In genomic region chr5:120463026-120463770, GRCh38 we compare ENCODE assay signal across 11 cellular contexts. TPM values are rescaled to one million over a fixed set of nuclear protein-coding genes. Genes with fewer than 3 reads are reported as not detected.
A peak's percentile ranks its signal among the peaks of the same experiment; 100 is the strongest.
DNase-seq lines count a peak whose midpoint lies in the region; ATAC-seq and TF ChIP-seq lines count a peak whose summit lies in the region.
"Had no signal": no experiment of that assay in that cellular context is flagged by ENCODE, and none has a peak within 500 bp of the region (broad histone marks: within the 10 kb centered on the region; RNA-seq: fewer than 3 reads in every experiment).

No MANE protein-coding gene starts in this region.

- peaks cover 22% of the 10 kb centered on the region for H3K4me1 ChIP-seq in skeletal muscle satellite cell (ENCODE audit: control insufficient read depth, insufficient read depth, low read length)

- no peaks in the 10 kb centered on the region for H3K36me3 ChIP-seq in skeletal muscle satellite cell (ENCODE audit: insufficient read depth, low read length)

- peak overlapping the region; percentile 87 for H3K4me2 ChIP-seq in skeletal muscle satellite cell (ENCODE audit: low read length)

- peak; percentile 36 for DNase-seq in NCI-H82 (lab: John Stamatoyannopoulos, UW)
- no peak for DNase-seq in NCI-H82 treated with DMSO at 0.1 percent for 48 hours (lab: John Stamatoyannopoulos, UW; ENCODE audit: unreplicated experiment)
- peak; percentile 24 for DNase-seq in OCI-M1 (lab: John Stamatoyannopoulos, UW)
- DNase-seq in glutamatergic neuron: no peak
- DNase-seq in NCI-H226: no peak
- no peak for DNase-seq in cortex of kidney (lab: John Stamatoyannopoulos, UW)
- DNase-seq: activated CD4-positive, alpha-beta T cell treated with anti-CD3 and anti-CD28 coated beads for 4 hours; central memory CD4-positive, alpha-beta T cell; KG1 had no signal

- no peak for ATAC-seq in HG02981 (IDR thresholded peaks at IDR 0.05; ENCODE audit: unreplicated experiment)

- no peaks in the 10 kb centered on the region for H3K9me3 ChIP-seq in skeletal muscle satellite cell (replicated peaks; ENCODE audit: low read length)

- no peak for TF ChIP-seq CTCF in glutamatergic neuron (IDR thresholded peaks at IDR 0.05; ENCODE audit: partially characterized antibody, unreplicated experiment)

- peak overlapping the region; percentile 90 for H3K4me3 Mint-ChIP-seq in glutamatergic neuron (ENCODE audit: unreplicated experiment)

- H3K4me3 ChIP-seq in skeletal muscle satellite cell (ENCODE audit: low read length): peak overlapping the region; percentile 94

- H3K27me3 Mint-ChIP-seq in glutamatergic neuron (ENCODE audit: unreplicated experiment): peaks cover 5% of the 10 kb centered on the region

- no peaks in the 10 kb centered on the region for H3K36me3 Mint-ChIP-seq in glutamatergic neuron (ENCODE audit: unreplicated experiment)

- peaks cover 2% of the 10 kb centered on the region for H3K4me1 Mint-ChIP-seq in glutamatergic neuron (ENCODE audit: low read depth, unreplicated experiment)

- H3K27me3 ChIP-seq in skeletal muscle satellite cell (ENCODE audit: control insufficient read depth, insufficient read depth, low read length): no peaks in the 10 kb centered on the region

- peak overlapping the region; percentile 96 for H3K9ac ChIP-seq in skeletal muscle satellite cell (ENCODE audit: low read depth, low read length)

- no peak overlapping the region for H3K27ac Mint-ChIP-seq in glutamatergic neuron (ENCODE audit: unreplicated experiment)

- H3K9me3 Mint-ChIP-seq in glutamatergic neuron (ENCODE audit: unreplicated experiment): peaks cover 3% of the 10 kb centered on the region

RNA-seq across cellular contexts. Expression of gene PRR16, which starts 0.9 kb away (rescaled TPM):
- 0.25 TPM for total RNA-seq in glutamatergic neuron (ENCODE audit: unreplicated experiment)
- 7.9 and 9.9 TPM in 2 replicates for total RNA-seq in skeletal muscle satellite cell (2012; rRNA removed)

Comparison
In these comparisons a context has a peak if more than half of its experiments do, and no peak if none do; other contexts are left out.
1. DNase-seq: peak in NCI-H82 (single experiment) and OCI-M1 (single experiment); none in NCI-H82 treated with DMSO at 0.1 percent for 48 hours (single experiment), glutamatergic neuron (single experiment), NCI-H226 (single experiment) and cortex of kidney (single experiment).